Comparison of ENCODE assay signal across 8 cellular contexts in genomic region chr17:39464639-39465181, GRCh38. TPM values are rescaled to one million over a fixed set of nuclear protein-coding genes. Genes with fewer than 3 reads are reported as not detected.
DNase-seq lines count a peak whose midpoint lies in the region; ATAC-seq and TF ChIP-seq lines count a peak whose summit lies in the region.
"Not testable (repeated sequence)": the region's sequence is repeated elsewhere in the genome, so short reads cannot be mapped to it uniquely, and the experiment has no call there.

No MANE protein-coding gene starts in this region.

- intact Hi-C loops in heart left ventricle (cut with DNase I): not testable (repeated sequence)
- intact Hi-C loops in natural killer cell (cut with micrococcal nuclease): loop anchor here (5.0 kb wide), 1 partner anchor 62 kb away; the partner anchor contains the start of gene FBXL20

- H3K27ac Mint-ChIP-seq in natural killer cell: peak overlapping the region; percentile 57 to 99

- H3K27ac ChIP-seq in AG04450 (ENCODE audit: low read depth, low read length); HEK293 (ENCODE audit: extremely low read depth, low read depth, low read length); SK-N-SH (ENCODE audit: low read depth in 2 of 2, low read length in 1 of 2); coronary artery; heart left ventricle; smooth muscle cell (ENCODE audit: low read depth): not testable (repeated sequence)

- not testable (repeated sequence) for H3K9me2 ChIP-seq in SK-N-SH

- not testable (repeated sequence) for TF ChIP-seq EP300 in SK-N-SH (IDR thresholded peaks at IDR 0.05; ENCODE audit: borderline replicate concordance in 1 of 2, low read depth in 1 of 2, low read length in 1 of 2)

- not testable (repeated sequence) for H3K36me3 Mint-ChIP-seq in natural killer cell

- not testable (repeated sequence) for H3K9me3 Mint-ChIP-seq in natural killer cell

- H3F3A ChIP-seq in SK-N-SH (replicated peaks; ENCODE audit: insufficient read depth); smooth muscle cell (ENCODE audit: low read depth): not testable (repeated sequence)

- TF ChIP-seq CTCF in AG04450 (IDR thresholded peaks at IDR 0.05; ENCODE audit: low read depth, low read length); HEK293 (tag by site-specific recombination; IDR thresholded peaks at IDR 0.05); SK-N-SH (IDR thresholded peaks at IDR 0.05); coronary artery (IDR thresholded peaks at IDR 0.05); heart left ventricle (IDR thresholded peaks at IDR 0.05); natural killer cell (IDR thresholded peaks at IDR 0.05); smooth muscle cell (IDR thresholded peaks at IDR 0.05; ENCODE audit: borderline replicate concordance, insufficient read depth, poor library complexity, severe bottlenecking): not testable (repeated sequence)

- H3K9ac ChIP-seq in SK-N-SH (peak overlapping the region; percentile 96; the same call in 1 of the 2 replicates), smooth muscle cell (ENCODE audit: low read depth) (peak overlapping the region; percentile 99)

- H3K4me2 ChIP-seq in SK-N-SH: peak overlapping the region; percentile 93
- peak overlapping the region; percentile 92 for H3K4me2 ChIP-seq in smooth muscle cell

- ATAC-seq in heart left ventricle, natural killer cell: not testable (repeated sequence)

- WGBS in SK-N-SH (ENCODE audit: low lambda C conversion rate): 86% methylated on average over 11 of the region's 11 CpGs
- 86 to 88% (median 87%) methylated on average over 11 of the region's 11 CpGs for WGBS in heart left ventricle, 4 donors
- WGBS in smooth muscle cell (ENCODE audit: low lambda C conversion rate): 98% methylated on average over 11 of the region's 11 CpGs

- H3K9me3 ChIP-seq in AG04450 (ENCODE audit: control insufficient read depth, insufficient read depth, low read length); HEK293 (ENCODE audit: control insufficient read depth, insufficient read depth, low read depth, low read length); SK-N-SH; heart left ventricle; smooth muscle cell (replicated peaks; ENCODE audit: low read depth): not testable (repeated sequence)

- DNase-seq in AG04450 (ENCODE audit: low read depth, low spot score); SK-N-SH; coronary artery (ENCODE audit: low spot score); heart left ventricle; natural killer cell; smooth muscle cell (lab: John Stamatoyannopoulos, UW; ENCODE audit: unreplicated experiment): not testable (repeated sequence)
- DNase-seq in activated effector memory CD4-positive, alpha-beta T cell treated with anti-CD3 and anti-CD28 coated beads, Interleukin-2, amount 50 U/mL, for 16 hours: peak; percentile 55

- CTCF ChIA-PET in AG04450 (lab: Charles Lee) (interaction anchor here (0.6 to 0.7 kb wide), 2 partner anchors 62 to 193 kb away, joined by 4 to 6 read pairs; no protein-coding TSS in a partner anchor), HEK293 (lab: Yijun Ruan, JAX) (interaction anchor here (0.6 to 0.7 kb wide), 6 partner anchors 13 to 734 kb away, joined by 3 to 4 read pairs (median 3); no protein-coding TSS in a partner anchor), SK-N-SH (lab: Yijun Ruan, JAX) (interaction anchor here (0.6 to 1.1 kb wide), 3 partner anchors 156 to 645 kb away, joined by 3 read pairs; no protein-coding TSS in a partner anchor)

- H3K4me3 ChIP-seq in AG04450 (ENCODE audit: low read depth, low read length) (peak overlapping the region; percentile 98), HEK293 (ENCODE audit: low read depth, low read length) (peak overlapping the region; percentile 78), SK-N-SH (ENCODE audit: low read depth in 2 of 2, low read length in 1 of 2) (peak overlapping the region in 1 of 2 experiments; percentile 77; a peak in 2 of 4 replicates), coronary artery (peak overlapping the region; percentile 97), heart left ventricle (peak overlapping the region in 9 of 12 donors; percentile 81 to 98 (median 89)), smooth muscle cell (peak overlapping the region; percentile 80)

- POLR2A ChIA-PET in AG04450 (lab: Yijun Ruan, JAX): interaction anchor here (0.6 kb wide), 1 partner anchor 265 kb away, joined by 5 read pairs; the partner anchor contains the start of gene RPL19
- POLR2A ChIA-PET in HEK293 (lab: Yijun Ruan, JAX): interaction anchor here (0.6 to 1.3 kb wide), 6 partner anchors 12 to 795 kb away, joined by 3 to 7 read pairs (median 4); partner anchors contain the start of gene MED1
- POLR2A ChIA-PET in SK-N-SH (lab: Yijun Ruan, JAX): interaction anchor here (0.6 to 4.3 kb wide), 2 partner anchors 13 to 164 kb away, joined by 3 to 41 read pairs; partner anchors contain the start of gene MED1

- H3K4me1 ChIP-seq in HEK293 (ENCODE audit: control insufficient read depth, insufficient read depth, low read length); SK-N-SH (ENCODE audit: control insufficient read depth in 1 of 2, insufficient read depth in 2 of 2, low read depth in 1 of 2, low read length in 1 of 2): not testable (repeated sequence)
- H3K4me1 ChIP-seq in heart left ventricle (peaks cover 4 to 41% (median 31%) of the 10 kb centered on the region in 12 donors), smooth muscle cell (ENCODE audit: low read depth) (peaks cover 14% of the 10 kb centered on the region)

- H3K79me2 ChIP-seq in SK-N-SH (ENCODE audit: insufficient read depth) (peaks cover 78% of the 10 kb centered on the region), smooth muscle cell (ENCODE audit: low read depth) (peaks cover 79% of the 10 kb centered on the region)

- H2AFZ ChIP-seq in SK-N-SH (ENCODE audit: low read depth); smooth muscle cell (ENCODE audit: low read depth): not testable (repeated sequence)

- TF ChIP-seq RAD21 in SK-N-SH (IDR thresholded peaks at IDR 0.05; ENCODE audit: low read length): not testable (repeated sequence)

- H4K20me1 ChIP-seq in SK-N-SH (ENCODE audit: insufficient read depth) (peaks cover 57% of the 10 kb centered on the region), smooth muscle cell (ENCODE audit: low read depth) (peaks cover 78% of the 10 kb centered on the region)

- H3K4me1 Mint-ChIP-seq in natural killer cell: peaks cover 56 to 60% of the 10 kb centered on the region in 2 donors

- H3K4me3 Mint-ChIP-seq in natural killer cell: peak overlapping the region; percentile 92

- H3K36me3 ChIP-seq in HEK293 (ENCODE audit: control insufficient read depth in 2 of 2, insufficient read depth in 1 of 2, low read length in 2 of 2) (peaks cover 18 to 42% of the 10 kb centered on the region in 2 experiments), SK-N-SH (replicated peaks in 1 of 2; ENCODE audit: control insufficient read depth in 1 of 2, insufficient read depth in 2 of 2, low read length in 1 of 2) (peaks cover 0 to 21% of the 10 kb centered on the region in 2 experiments), heart left ventricle (peaks cover 0 to 29% (median 6%) of the 10 kb centered on the region in 9 donors)
- not testable (repeated sequence) for H3K36me3 ChIP-seq in smooth muscle cell (ENCODE audit: low read depth)

- not testable (repeated sequence) for H3K27me3 Mint-ChIP-seq in natural killer cell (ENCODE audit: low read depth in 2 of 2)

- TF ChIP-seq POLR2A in heart left ventricle (IDR thresholded peaks at IDR 0.05): not testable (repeated sequence)

- H3K27me3 ChIP-seq in AG04450 (ENCODE audit: control insufficient read depth, insufficient read depth, low read length); SK-N-SH (ENCODE audit: insufficient read depth); heart left ventricle; smooth muscle cell (ENCODE audit: low read depth): not testable (repeated sequence)

TF ChIP-seq in HEK293, 187 proteins besides CTCF, POLR2A, EP300 and RAD21 (continues in another document):
- TF ChIP-seq ZBTB17 (tag by site-specific recombination; IDR thresholded peaks at IDR 0.05): peak; percentile 76; the same call in 1 of the 2 replicates
- 0 out of 2 replicates have a peak, but pooled peaks have one; percentile 27 for TF ChIP-seq GLIS1 (tag by site-specific recombination; IDR thresholded peaks at IDR 0.05)

RNA-seq across cellular contexts. Expression of gene CDK12, which starts 3.4 kb away (rescaled TPM):
- polyA plus RNA-seq in AG04450 (2011; rRNA removed): 21.7 and 24.3 TPM in 2 replicates
- polyA minus RNA-seq in AG04450 (2011; rRNA and poly(A)+ RNA removed): 48.2 and 57.2 TPM in 2 replicates
- 11.6 and 15.7 TPM in 2 replicates for polyA plus RNA-seq in SK-N-SH (2012; rRNA removed)
- 8.5 and 9.0 TPM in 2 replicates for polyA plus RNA-seq in SK-N-SH (2012; cell fraction: cytosol; rRNA removed)
- 45.1 and 59.0 TPM in 2 replicates for polyA plus RNA-seq in SK-N-SH (2012; cell fraction: nucleus; rRNA removed)
- 10 to 100 TPM; 15.8 to 34.3 (median 23.1) TPM for total RNA-seq in heart left ventricle
- polyA plus RNA-seq in heart left ventricle: 10 to 100 TPM in 1 of 2 donors, 1 to 10 TPM in 1; 7.0 to 12.6 TPM
- total RNA-seq in natural killer cell: 100 to 1,000 TPM; 119 to 129 (median 124) TPM
- 31.9 and 37.7 TPM in 2 replicates for total RNA-seq in smooth muscle cell
- 5.8 and 7.1 TPM in 2 replicates for polyA plus RNA-seq in smooth muscle cell

RNA-seq across cellular contexts. Expression of gene MED1, which starts 13.6 kb away (rescaled TPM):
- polyA plus RNA-seq in AG04450 (2011; rRNA removed): 36.9 and 43.9 TPM in 2 replicates
- 38.6 and 48.5 TPM in 2 replicates for polyA minus RNA-seq in AG04450 (2011; rRNA and poly(A)+ RNA removed)
- polyA plus RNA-seq in SK-N-SH (2012; rRNA removed): 12.3 and 19.9 TPM in 2 replicates
- 13.8 and 15.7 TPM in 2 replicates for polyA plus RNA-seq in SK-N-SH (2012; cell fraction: cytosol; rRNA removed)
- polyA plus RNA-seq in SK-N-SH (2012; cell fraction: nucleus; rRNA removed): 6.3 and 15.8 TPM in 2 replicates
- total RNA-seq in heart left ventricle: 10 to 100 TPM; 18.0 to 29.4 (median 20.8) TPM
- polyA plus RNA-seq in heart left ventricle: 10 to 100 TPM in 1 of 2 donors, 1 to 10 TPM in 1; 7.2 to 14.7 TPM
- total RNA-seq in natural killer cell: 10 to 100 TPM; 44.3 to 63.8 (median 53.4) TPM
- 20.7 and 25.3 TPM in 2 replicates for total RNA-seq in smooth muscle cell
- 9.5 and 11.2 TPM in 2 replicates for polyA plus RNA-seq in smooth muscle cell
